ENCODE assay signal across 21 cellular contexts in genomic region chr11:69377029-69377952, GRCh38.
A peak's percentile ranks its signal among the peaks of the same experiment; 100 is the strongest.
DNase-seq lines count a peak whose midpoint lies in the region; ATAC-seq, FAIRE-seq and TF ChIP-seq lines count a peak whose summit lies in the region.
"Had no signal": no experiment of that assay in that cellular context is flagged by ENCODE, and none has a peak within 500 bp of the region (broad histone marks: within the 10 kb centered on the region; RNA-seq: fewer than 3 reads in every experiment).

No MANE protein-coding gene starts in this region.

- no peak overlapping the region for H2BK12ac ChIP-seq in H1 (ENCODE audit: low read depth, low read length)

- H3K36me3 Mint-ChIP-seq in Calu3 (ENCODE audit: insufficient read depth, unreplicated experiment): peaks cover 52% of the 10 kb centered on the region
- H3K36me3 Mint-ChIP-seq: activated naive CD4-positive, alpha-beta T cell treated with anti-CD3 and anti-CD28 coated beads, Interleukin-2, amount 50 U/mL, for 72 hours; memory B cell; T-cell had no signal

- H3K4me1 Mint-ChIP-seq in Calu3 (ENCODE audit: low read depth, unreplicated experiment): peaks cover 20% of the 10 kb centered on the region
- H3K4me1 Mint-ChIP-seq: memory B cell had no signal

- no peak overlapping the region for H3K4ac ChIP-seq in H1 (replicated peaks; ENCODE audit: insufficient read length, low read depth, low read length)

- no peak for DNase-seq in Calu3
- DNase-seq in HTR-8/SVneo (ENCODE audit: insufficient read length, low spot score): no peak
- DNase-seq in H1 (ENCODE audit: low read depth in 1 of 2, low spot score in 2 of 2): no peak
- DNase-seq in ovary: peak in 3 of 5 donors; percentile 2 to 14 (median 10)
- no peak for DNase-seq in NK-92 treated with Interleukin-12 subunit alpha and Interleukin-12 subunit beta, amount 100 ng/mL, for 24 hours (lab: John Stamatoyannopoulos, UW)
- DNase-seq in GM12892 (ENCODE audit: insufficient read length): no peak
- DNase-seq: brain microvascular endothelial cell; effector CD4-positive, alpha-beta T cell; EL; Karpas-422; NCI-H146; NCI-H446 treated with DMSO at 0.1 percent for 48 hours; uterus had no signal

- no peak overlapping the region for H3K9ac ChIP-seq in H1 (replicated peaks in 1 of 4; ENCODE audit: extremely low read depth in 1 of 4, low read depth in 3 of 4, low read length in 3 of 4)

- no peaks in the 10 kb centered on the region for H3K9me3 ChIP-seq in H1 (ENCODE audit: insufficient read depth in 2 of 2, low read depth in 1 of 2, low read length in 1 of 2)
- no peaks in the 10 kb centered on the region for H3K9me3 ChIP-seq in ovary
- H3K9me3 ChIP-seq: neutrophil, uterus had no signal

- H3K27ac ChIP-seq in H1 (ENCODE audit: low read depth, low read length) (no peak overlapping the region), ovary (no peak overlapping the region)
- H3K27ac ChIP-seq: brain microvascular endothelial cell, C4-2B, neutrophil, uterus, VCaP had no signal

- H3K4me3 ChIP-seq in H1 (ENCODE audit: extremely low read depth in 1 of 4, insufficient read depth in 2 of 4, low read depth in 3 of 4, low read length in 4 of 4): no peak overlapping the region
- no peak overlapping the region for H3K4me3 ChIP-seq in ovary
- H3K4me3 ChIP-seq: uterus had no signal

- BruUV-seq in Calu3 (replicated peaks; lab: Mats Ljungman, UMichigan): no TSS peak

- H3K27me3 ChIP-seq in H1 (replicated peaks in 1 of 4; ENCODE audit: control insufficient read depth in 3 of 4, extremely low read depth in 1 of 4, insufficient read depth in 3 of 4, low read length in 3 of 4) (no peaks in the 10 kb centered on the region), ovary (no peaks in the 10 kb centered on the region)
- H3K27me3 ChIP-seq: brain microvascular endothelial cell, neutrophil, uterus had no signal

- H4K8ac ChIP-seq in H1 (ENCODE audit: extremely low read depth, insufficient read depth, low read length): peak overlapping the region; percentile 21; the same call in 1 of the 2 replicates

- no peaks in the 10 kb centered on the region for H4K20me1 ChIP-seq in H1 (replicated peaks in 1 of 2; ENCODE audit: control insufficient read depth in 1 of 2, insufficient read depth in 2 of 2, low read length in 2 of 2)

- H2BK5ac ChIP-seq in H1 (ENCODE audit: low read depth, low read length): no peak overlapping the region

- 0 out of 2 replicates have a peak overlapping the region, but pooled peaks have one; percentile 29 for H2BK15ac ChIP-seq in H1 (ENCODE audit: low read length)

- no peak for ATAC-seq in HG03025 (IDR thresholded peaks at IDR 0.05; ENCODE audit: low FRiP score, unreplicated experiment)
- ATAC-seq: activated naive CD4-positive, alpha-beta T cell treated with anti-CD3 and anti-CD28 coated beads, Interleukin-2, amount 50 U/mL, for 72 hours; T-cell had no signal

- H4K5ac ChIP-seq in H1 (ENCODE audit: insufficient read length, low read depth, low read length): no peak overlapping the region

- H3K4me1 ChIP-seq in H1 (replicated peaks in 1 of 4; ENCODE audit: control insufficient read depth in 3 of 4, insufficient read depth in 4 of 4, low read length in 3 of 4): peaks cover 0 to 4% (median 0%) of the 10 kb centered on the region in 4 experiments; a peak in 2 of 7 replicates
- H3K4me1 ChIP-seq in ovary (ENCODE audit: insufficient read depth): no peaks in the 10 kb centered on the region
- H3K4me1 ChIP-seq: uterus had no signal

- TF ChIP-seq POLR2A in H1 (IDR thresholded peaks at IDR 0.05; ENCODE audit: control extremely low read depth in 1 of 2, low read depth in 2 of 2, low read length in 2 of 2): no peak
- TF ChIP-seq POLR2A in ovary (IDR thresholded peaks at IDR 0.05): no peak
- no peak for TF ChIP-seq POLR2A in GM12892 (IDR thresholded peaks at IDR 0.05; ENCODE audit: low read depth, low read length)

- H3K4me3 Mint-ChIP-seq in Calu3 (ENCODE audit: low read depth, unreplicated experiment): no peak overlapping the region
- H3K4me3 Mint-ChIP-seq: memory B cell; stimulated activated naive CD8-positive, alpha-beta T cell treated with anti-CD3 and anti-CD28 coated beads, Interleukin-15, Interleukin-2, amounts not matched to agents 100 ng/mL and 50 ng/mL, for 24 hours; T-cell had no signal

- TF ChIP-seq EP300 in H1 (IDR thresholded peaks at IDR 0.05; ENCODE audit: borderline replicate concordance in 1 of 2, low read depth in 2 of 2, low read length in 2 of 2): no peak
- TF ChIP-seq EP300 in ovary (IDR thresholded peaks at IDR 0.05): no peak

- H4K91ac ChIP-seq in H1 (replicated peaks; ENCODE audit: insufficient read length, low read length): peak overlapping the region; percentile 65

- TF ChIP-seq RAD21 in H1 (IDR thresholded peaks at IDR 0.05 in 1 of 2, conservative IDR thresholded peaks at IDR 0.05 in 1 of 2; ENCODE audit: low read depth in 2 of 2, low read length in 2 of 2): no peak

- no peak overlapping the region for H2BK120ac ChIP-seq in H1 (replicated peaks; ENCODE audit: low read depth, low read length)

- no peaks in the 10 kb centered on the region for H3K27me3 Mint-ChIP-seq in Calu3 (ENCODE audit: unreplicated experiment)
- H3K27me3 Mint-ChIP-seq: stimulated activated naive CD8-positive, alpha-beta T cell treated with anti-CD3 and anti-CD28 coated beads, Interleukin-15, Interleukin-2, amounts not matched to agents 100 ng/mL and 50 ng/mL, for 24 hours had no signal

- TF ChIP-seq CTCF in Calu3 (IDR thresholded peaks at IDR 0.05; ENCODE audit: unreplicated experiment) (no peak), H1 (IDR thresholded peaks at IDR 0.05; ENCODE audit: control extremely low read depth in 1 of 3, insufficient read depth in 1 of 3, low read depth in 1 of 3, low read length in 3 of 3) (no peak), ovary (IDR thresholded peaks at IDR 0.05) (no peak)

- WGBS in H1 (ENCODE audit: extremely low coverage in 1 of 2, insufficient coverage in 1 of 2, insufficient read length in 1 of 2, insufficient replicate concordance in 2 of 2, low coverage in 1 of 2, low lambda C conversion rate in 2 of 2, missing lambda C conversion rate in 1 of 2), 2 experiments: 89% methylated on average over 28 of the region's 54 CpGs; no CpG with 5 or more reads in 1 of the 2 experiments
- 54 to 60% (median 56%) methylated on average over 54 of the region's 54 CpGs for WGBS in ovary, 3 donors

- no peaks in the 10 kb centered on the region for H3K9me3 Mint-ChIP-seq in Calu3 (ENCODE audit: low read depth, unreplicated experiment)
- H3K9me3 Mint-ChIP-seq: activated naive CD4-positive, alpha-beta T cell treated with anti-CD3 and anti-CD28 coated beads, Interleukin-2, amount 50 U/mL, for 72 hours; memory B cell; stimulated activated naive CD8-positive, alpha-beta T cell treated with anti-CD3 and anti-CD28 coated beads, Interleukin-15, Interleukin-2, amounts not matched to agents 100 ng/mL and 50 ng/mL, for 24 hours; T-cell had no signal

- no peak overlapping the region for H2AFZ ChIP-seq in H1 (ENCODE audit: low read length)

- POLR2A ChIA-PET in H1 (lab: Charles Lee; ENCODE audit: partially characterized antibody): interaction anchor here (0.7 kb wide), 1 partner anchor 71 kb away, joined by 3 read pairs; no protein-coding TSS in a partner anchor

- no peak overlapping the region for H3K14ac ChIP-seq in H1 (ENCODE audit: insufficient read length)

- H3K56ac ChIP-seq in H1 (replicated peaks; ENCODE audit: insufficient read length, low read depth, low read length): no peak overlapping the region

- H3K18ac ChIP-seq in H1 (ENCODE audit: extremely low read depth, low read length): no peak overlapping the region

- no peaks in the 10 kb centered on the region for H3K23me2 ChIP-seq in H1 (ENCODE audit: low read depth, low read length)

- CTCF ChIA-PET in Calu3 (lab: Charles Lee): no interaction called here
- CTCF ChIA-PET in H1 (lab: Charles Lee; ENCODE audit: partially characterized antibody): no interaction called here

- H3K27ac Mint-ChIP-seq in Calu3 (ENCODE audit: unreplicated experiment): peak overlapping the region; percentile 54
- H3K27ac Mint-ChIP-seq: activated naive CD4-positive, alpha-beta T cell treated with anti-CD3 and anti-CD28 coated beads, Interleukin-2, amount 50 U/mL, for 72 hours; memory B cell; stimulated activated naive CD8-positive, alpha-beta T cell treated with anti-CD3 and anti-CD28 coated beads, Interleukin-15, Interleukin-2, amounts not matched to agents 100 ng/mL and 50 ng/mL, for 24 hours; T-cell had no signal

- intact Hi-C loops in Calu3 (cut with micrococcal nuclease; ENCODE audit: unreplicated experiment) (no loop called here), ovary (cut with DNase I) (no loop called here)

- H3K23ac ChIP-seq in H1 (ENCODE audit: insufficient read length): no peak overlapping the region

- no peak overlapping the region for H3K4me2 ChIP-seq in H1 (ENCODE audit: insufficient read depth in 1 of 2, low read depth in 2 of 2, low read length in 2 of 2)

- no peaks in the 10 kb centered on the region for H3K79me2 ChIP-seq in H1 (ENCODE audit: control insufficient read depth in 1 of 2, insufficient read depth in 2 of 2, low read length in 2 of 2)

- H2AK5ac ChIP-seq in H1 (ENCODE audit: low read depth, low read length): no peak overlapping the region

- H2BK20ac ChIP-seq in H1 (ENCODE audit: low read length): no peak overlapping the region

- FAIRE-seq in HTR-8/SVneo (lab: Jason Lieb, UNC): peak; percentile 82
- no peak for FAIRE-seq in H1 (lab: Jason Lieb, UNC)
- FAIRE-seq in GM12892 (lab: Jason Lieb, UNC): no peak

- no peaks in the 10 kb centered on the region for H3K79me1 ChIP-seq in H1 (ENCODE audit: low read depth, low read length)

- H3K36me3 ChIP-seq in H1 (ENCODE audit: control insufficient read depth in 2 of 4, insufficient read depth in 4 of 4, low read length in 3 of 4) (no peaks in the 10 kb centered on the region), ovary (no peaks in the 10 kb centered on the region)
- H3K36me3 ChIP-seq: brain microvascular endothelial cell, neutrophil, uterus had no signal

TF ChIP-seq in H1, 55 proteins besides CTCF, POLR2A, EP300 and RAD21 (continues in another document):
- TF ChIP-seq CHD1 (IDR thresholded peaks at IDR 0.05; ENCODE audit: low read depth, low read length) (no peak), KDM1A (IDR thresholded peaks at IDR 0.05; ENCODE audit: borderline replicate concordance, low read length) (no peak), EZH2 (IDR thresholded peaks at IDR 0.05; ENCODE audit: low read depth, low read length, severe bottlenecking) (no peak), TBP (IDR thresholded peaks at IDR 0.05; ENCODE audit: low read depth, low read length) (no peak), KDM5A (IDR thresholded peaks at IDR 0.05; ENCODE audit: low read length) (no peak), CEBPB (IDR thresholded peaks at IDR 0.05; ENCODE audit: low read depth, low read length) (no peak), ZNF274 (IDR thresholded peaks at IDR 0.05; ENCODE audit: borderline replicate concordance, extremely low read depth, low read length) (no peak), SRF (IDR thresholded peaks at IDR 0.05; ENCODE audit: low read depth, low read length) (no peak), CBX8 (IDR thresholded peaks at IDR 0.05; ENCODE audit: borderline replicate concordance, low read depth, low read length) (no peak), RBBP5 (IDR thresholded peaks at IDR 0.05; ENCODE audit: borderline replicate concordance, low read depth, low read length) (no peak), BRCA1 (IDR thresholded peaks at IDR 0.05; ENCODE audit: low read depth, low read length) (no peak)

Comparison
In these comparisons a context has a peak if more than half of its experiments do, and no peak if none do; other contexts are left out.
1. DNase-seq: peak in ovary (3 of 5); none in Calu3 (single experiment), HTR-8/SVneo (single experiment), H1 (0 of 2), NK-92 treated with Interleukin-12 subunit alpha and Interleukin-12 subunit beta, amount 100 ng/mL, for 24 hours (single experiment) and GM12892 (single experiment).